Comparison of ENCODE assay signal across 1 cellular context in the genomic region with DNA sequence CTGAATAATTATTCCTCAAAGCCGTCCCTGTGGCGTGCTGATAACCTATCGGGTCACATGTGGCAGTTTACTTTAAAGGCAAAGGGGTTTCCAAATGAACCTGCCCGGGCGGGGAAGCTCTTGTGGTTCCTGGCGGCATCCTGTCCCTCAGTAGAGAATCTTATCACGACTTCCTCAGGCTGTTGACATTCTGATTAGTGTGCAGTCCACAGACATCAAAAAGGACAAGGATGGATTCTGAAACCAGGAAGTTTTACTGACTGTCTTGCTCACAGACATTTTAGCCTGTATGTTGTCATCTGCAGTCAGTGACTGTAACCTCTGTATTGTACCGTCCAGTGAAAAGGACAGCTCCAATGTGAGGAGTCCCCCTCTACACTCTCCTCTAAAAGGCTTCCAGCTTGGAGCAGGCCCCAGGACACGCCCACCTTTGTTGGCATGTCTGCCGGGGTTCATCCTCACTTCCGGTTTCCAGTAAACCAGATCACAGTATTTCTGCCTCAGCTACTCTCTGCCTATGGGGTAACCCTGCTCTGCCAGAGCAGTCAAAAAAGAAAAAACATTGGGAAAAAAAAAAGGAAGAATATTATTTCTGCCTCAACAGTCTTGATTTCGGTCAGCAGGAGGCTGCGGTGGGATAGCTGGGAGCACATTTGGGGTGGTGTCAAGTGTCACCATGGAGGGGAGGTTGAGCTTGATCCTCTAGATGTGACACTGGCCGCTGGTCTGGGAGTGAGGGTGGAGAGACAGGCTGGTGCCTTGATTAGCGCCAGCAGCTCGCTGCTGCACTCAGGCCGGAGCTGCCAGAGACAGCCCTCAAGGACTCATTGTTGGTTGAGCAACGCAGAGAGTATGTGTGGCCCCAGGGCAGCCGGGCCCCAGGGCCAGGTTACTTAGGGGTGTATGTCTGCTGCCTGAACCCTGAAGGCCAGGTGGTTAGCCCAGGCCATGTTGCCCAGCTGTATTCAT.
TF ChIP-seq lines count a peak whose summit lies in the region.

No MANE protein-coding gene starts in this region.

TF ChIP-seq in HepG2, 621 proteins besides CTCF, POLR2A, EP300 and RAD21 (continued from another document and continues in another):
- TF ChIP-seq, protein P1, sequence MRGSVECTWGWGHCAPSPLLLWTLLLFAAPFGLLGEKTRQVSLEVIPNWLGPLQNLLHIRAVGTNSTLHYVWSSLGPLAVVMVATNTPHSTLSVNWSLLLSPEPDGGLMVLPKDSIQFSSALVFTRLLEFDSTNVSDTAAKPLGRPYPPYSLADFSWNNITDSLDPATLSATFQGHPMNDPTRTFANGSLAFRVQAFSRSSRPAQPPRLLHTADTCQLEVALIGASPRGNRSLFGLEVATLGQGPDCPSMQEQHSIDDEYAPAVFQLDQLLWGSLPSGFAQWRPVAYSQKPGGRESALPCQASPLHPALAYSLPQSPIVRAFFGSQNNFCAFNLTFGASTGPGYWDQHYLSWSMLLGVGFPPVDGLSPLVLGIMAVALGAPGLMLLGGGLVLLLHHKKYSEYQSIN (CRISPR knock-in tag; IDR thresholded peaks at IDR 0.05; ENCODE audit: borderline replicate concordance), result no peak
- TF ChIP-seq NR2C2 (CRISPR knock-in tag; IDR thresholded peaks at IDR 0.05; ENCODE audit: borderline replicate concordance) (0 out of 2 replicates have a peak, but pooled peaks have one; percentile 8), NR3C1 (CRISPR knock-in tag; IDR thresholded peaks at IDR 0.05) (no peak), BCL6 (CRISPR knock-in tag; IDR thresholded peaks at IDR 0.05) (no peak), ZNF768 (CRISPR knock-in tag; IDR thresholded peaks at IDR 0.05) (peak; percentile 36; the same call in 1 of the 2 replicates), ZNF549 (CRISPR knock-in tag; IDR thresholded peaks at IDR 0.05) (0 out of 2 replicates have a peak, but pooled peaks have one; percentile 7), KLF16 (CRISPR knock-in tag; IDR thresholded peaks at IDR 0.05) (peak in 1 of 2 experiments; percentile 73; a peak in 1 of 4 replicates), ZNF605 (CRISPR knock-in tag; IDR thresholded peaks at IDR 0.05) (peak; percentile 73; the same call in 1 of the 2 replicates), ZNF3 (CRISPR knock-in tag; IDR thresholded peaks at IDR 0.05) (no peak), SYNCRIP (IDR thresholded peaks at IDR 0.05; ENCODE audit: insufficient read depth, low read depth, low read length) (no peak), HDAC2 (CRISPR knock-in tag; IDR thresholded peaks at IDR 0.05) (peak; percentile 82), ZNF30 (CRISPR knock-in tag; IDR thresholded peaks at IDR 0.05) (no peak), XBP1 (CRISPR knock-in tag; IDR thresholded peaks at IDR 0.05) (no peak), RFX3 (CRISPR knock-in tag; IDR thresholded peaks at IDR 0.05) (no peak), GABPA (IDR thresholded peaks at IDR 0.05; ENCODE audit: low read depth, low read length) (no peak), GABPA (CRISPR knock-in tag; IDR thresholded peaks at IDR 0.05; ENCODE audit: low read depth) (peak; percentile 69), ZNF354B (CRISPR knock-in tag; IDR thresholded peaks at IDR 0.05) (0 out of 2 replicates have a peak, but pooled peaks have one; percentile 41), ZNF777 (CRISPR knock-in tag; IDR thresholded peaks at IDR 0.05) (peak; percentile 64), ZNF264 (CRISPR knock-in tag; IDR thresholded peaks at IDR 0.05) (peak; percentile 23), TCF7 (IDR thresholded peaks at IDR 0.05; ENCODE audit: low read depth) (peak; percentile 85), ZNF138 (CRISPR knock-in tag; IDR thresholded peaks at IDR 0.05; ENCODE audit: low read depth) (no peak), CBX2 (IDR thresholded peaks at IDR 0.05; ENCODE audit: low read depth, low read length) (no peak), CBX2 (CRISPR knock-in tag; IDR thresholded peaks at IDR 0.05; ENCODE audit: low read depth) (no peak), MXD4 (CRISPR knock-in tag; IDR thresholded peaks at IDR 0.05) (0 out of 2 replicates have a peak, but pooled peaks have one; percentile 37), ZBTB7B (CRISPR knock-in tag; IDR thresholded peaks at IDR 0.05) (peak; percentile 47), PHF20 (CRISPR knock-in tag; IDR thresholded peaks at IDR 0.05) (0 out of 2 replicates have a peak, but pooled peaks have one; percentile 40), PAX8 (CRISPR knock-in tag; IDR thresholded peaks at IDR 0.05; ENCODE audit: borderline replicate concordance) (no peak; the same call in 1 of the 2 replicates), ZFP82 (CRISPR knock-in tag; IDR thresholded peaks at IDR 0.05; ENCODE audit: borderline replicate concordance) (no peak), GATAD1 (CRISPR knock-in tag; IDR thresholded peaks at IDR 0.05) (0 out of 2 replicates have a peak, but pooled peaks have one; percentile 19), BHLHE40 (IDR thresholded peaks at IDR 0.05; ENCODE audit: low read length) (no peak), ZNF737 (CRISPR knock-in tag; IDR thresholded peaks at IDR 0.05; ENCODE audit: borderline replicate concordance) (no peak)
- TF ChIP-seq, protein P2, sequence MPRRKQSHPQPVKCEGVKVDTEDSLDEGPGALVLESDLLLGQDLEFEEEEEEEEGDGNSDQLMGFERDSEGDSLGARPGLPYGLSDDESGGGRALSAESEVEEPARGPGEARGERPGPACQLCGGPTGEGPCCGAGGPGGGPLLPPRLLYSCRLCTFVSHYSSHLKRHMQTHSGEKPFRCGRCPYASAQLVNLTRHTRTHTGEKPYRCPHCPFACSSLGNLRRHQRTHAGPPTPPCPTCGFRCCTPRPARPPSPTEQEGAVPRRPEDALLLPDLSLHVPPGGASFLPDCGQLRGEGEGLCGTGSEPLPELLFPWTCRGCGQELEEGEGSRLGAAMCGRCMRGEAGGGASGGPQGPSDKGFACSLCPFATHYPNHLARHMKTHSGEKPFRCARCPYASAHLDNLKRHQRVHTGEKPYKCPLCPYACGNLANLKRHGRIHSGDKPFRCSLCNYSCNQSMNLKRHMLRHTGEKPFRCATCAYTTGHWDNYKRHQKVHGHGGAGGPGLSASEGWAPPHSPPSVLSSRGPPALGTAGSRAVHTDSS (CRISPR knock-in tag; conservative IDR thresholded peaks at IDR 0.05), result no peak
- TF ChIP-seq, protein P3, sequence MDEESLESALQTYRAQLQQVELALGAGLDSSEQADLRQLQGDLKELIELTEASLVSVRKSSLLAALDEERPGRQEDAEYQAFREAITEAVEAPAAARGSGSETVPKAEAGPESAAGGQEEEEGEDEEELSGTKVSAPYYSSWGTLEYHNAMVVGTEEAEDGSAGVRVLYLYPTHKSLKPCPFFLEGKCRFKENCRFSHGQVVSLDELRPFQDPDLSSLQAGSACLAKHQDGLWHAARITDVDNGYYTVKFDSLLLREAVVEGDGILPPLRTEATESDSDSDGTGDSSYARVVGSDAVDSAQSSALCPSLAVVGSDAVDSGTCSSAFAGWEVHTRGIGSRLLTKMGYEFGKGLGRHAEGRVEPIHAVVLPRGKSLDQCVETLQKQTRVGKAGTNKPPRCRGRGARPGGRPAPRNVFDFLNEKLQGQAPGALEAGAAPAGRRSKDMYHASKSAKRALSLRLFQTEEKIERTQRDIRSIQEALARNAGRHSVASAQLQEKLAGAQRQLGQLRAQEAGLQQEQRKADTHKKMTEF (CRISPR knock-in tag; IDR thresholded peaks at IDR 0.05), result peak; percentile 65
- TF ChIP-seq, protein P4, sequence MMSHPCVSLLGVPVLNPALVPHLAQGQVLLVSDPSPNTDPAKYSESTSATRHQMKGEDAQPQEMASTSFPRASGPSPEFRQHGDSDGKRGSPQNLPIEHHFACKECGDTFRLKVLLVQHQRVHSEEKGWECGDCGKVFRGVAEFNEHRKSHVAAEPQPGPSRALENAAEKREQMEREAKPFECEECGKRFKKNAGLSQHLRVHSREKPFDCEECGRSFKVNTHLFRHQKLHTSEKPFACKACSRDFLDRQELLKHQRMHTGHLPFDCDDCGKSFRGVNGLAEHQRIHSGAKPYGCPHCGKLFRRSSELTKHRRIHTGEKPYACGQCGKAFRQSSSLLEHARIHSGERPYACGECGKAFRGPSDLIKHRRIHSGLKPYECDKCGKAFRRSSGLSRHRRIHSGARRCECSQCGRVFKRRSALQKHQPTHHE (CRISPR knock-in tag; IDR thresholded peaks at IDR 0.05; ENCODE audit: borderline replicate concordance), result peak; percentile 20; the same call in 1 of the 2 replicates
- TF ChIP-seq, protein P5, sequence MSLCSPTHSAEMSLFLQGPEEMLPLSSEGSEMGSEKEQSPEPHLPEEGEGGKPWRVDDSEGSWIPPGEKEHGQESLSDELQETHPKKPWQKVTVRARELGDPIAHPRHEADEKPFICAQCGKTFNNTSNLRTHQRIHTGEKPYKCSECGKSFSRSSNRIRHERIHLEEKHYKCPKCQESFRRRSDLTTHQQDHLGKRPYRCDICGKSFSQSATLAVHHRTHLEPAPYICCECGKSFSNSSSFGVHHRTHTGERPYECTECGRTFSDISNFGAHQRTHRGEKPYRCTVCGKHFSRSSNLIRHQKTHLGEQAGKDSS (CRISPR knock-in tag; IDR thresholded peaks at IDR 0.05; ENCODE audit: borderline replicate concordance, low read depth), result peak; percentile 92; the same call in 1 of the 2 replicates
- TF ChIP-seq, protein P6, sequence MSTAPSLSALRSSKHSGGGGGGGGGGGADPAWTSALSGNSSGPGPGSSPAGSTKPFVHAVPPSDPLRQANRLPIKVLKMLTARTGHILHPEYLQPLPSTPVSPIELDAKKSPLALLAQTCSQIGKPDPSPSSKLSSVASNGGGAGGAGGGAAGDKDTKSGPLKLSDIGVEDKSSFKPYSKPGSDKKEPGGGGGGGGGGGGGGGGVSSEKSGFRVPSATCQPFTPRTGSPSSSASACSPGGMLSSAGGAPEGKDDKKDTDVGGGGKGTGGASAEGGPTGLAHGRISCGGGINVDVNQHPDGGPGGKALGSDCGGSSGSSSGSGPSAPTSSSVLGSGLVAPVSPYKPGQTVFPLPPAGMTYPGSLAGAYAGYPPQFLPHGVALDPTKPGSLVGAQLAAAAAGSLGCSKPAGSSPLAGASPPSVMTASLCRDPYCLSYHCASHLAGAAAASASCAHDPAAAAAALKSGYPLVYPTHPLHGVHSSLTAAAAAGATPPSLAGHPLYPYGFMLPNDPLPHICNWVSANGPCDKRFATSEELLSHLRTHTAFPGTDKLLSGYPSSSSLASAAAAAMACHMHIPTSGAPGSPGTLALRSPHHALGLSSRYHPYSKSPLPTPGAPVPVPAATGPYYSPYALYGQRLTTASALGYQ (CRISPR knock-in tag; IDR thresholded peaks at IDR 0.05), result peak; percentile 42; the same call in 1 of the 2 replicates
- TF ChIP-seq, protein P7, sequence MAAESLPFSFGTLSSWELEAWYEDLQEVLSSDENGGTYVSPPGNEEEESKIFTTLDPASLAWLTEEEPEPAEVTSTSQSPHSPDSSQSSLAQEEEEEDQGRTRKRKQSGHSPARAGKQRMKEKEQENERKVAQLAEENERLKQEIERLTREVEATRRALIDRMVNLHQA (CRISPR knock-in tag; IDR thresholded peaks at IDR 0.05), result no peak
- TF ChIP-seq, protein P8, sequence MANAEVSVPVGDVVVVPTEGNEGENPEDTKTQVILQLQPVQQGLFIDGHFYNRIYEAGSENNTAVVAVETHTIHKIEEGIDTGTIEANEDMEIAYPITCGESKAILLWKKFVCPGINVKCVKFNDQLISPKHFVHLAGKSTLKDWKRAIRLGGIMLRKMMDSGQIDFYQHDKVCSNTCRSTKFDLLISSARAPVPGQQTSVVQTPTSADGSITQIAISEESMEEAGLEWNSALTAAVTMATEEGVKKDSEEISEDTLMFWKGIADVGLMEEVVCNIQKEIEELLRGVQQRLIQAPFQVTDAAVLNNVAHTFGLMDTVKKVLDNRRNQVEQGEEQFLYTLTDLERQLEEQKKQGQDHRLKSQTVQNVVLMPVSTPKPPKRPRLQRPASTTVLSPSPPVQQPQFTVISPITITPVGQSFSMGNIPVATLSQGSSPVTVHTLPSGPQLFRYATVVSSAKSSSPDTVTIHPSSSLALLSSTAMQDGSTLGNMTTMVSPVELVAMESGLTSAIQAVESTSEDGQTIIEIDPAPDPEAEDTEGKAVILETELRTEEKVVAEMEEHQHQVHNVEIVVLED (CRISPR knock-in tag; IDR thresholded peaks at IDR 0.05; ENCODE audit: borderline replicate concordance), result peak; percentile 37; the same call in 1 of the 2 replicates
- TF ChIP-seq, protein P9, sequence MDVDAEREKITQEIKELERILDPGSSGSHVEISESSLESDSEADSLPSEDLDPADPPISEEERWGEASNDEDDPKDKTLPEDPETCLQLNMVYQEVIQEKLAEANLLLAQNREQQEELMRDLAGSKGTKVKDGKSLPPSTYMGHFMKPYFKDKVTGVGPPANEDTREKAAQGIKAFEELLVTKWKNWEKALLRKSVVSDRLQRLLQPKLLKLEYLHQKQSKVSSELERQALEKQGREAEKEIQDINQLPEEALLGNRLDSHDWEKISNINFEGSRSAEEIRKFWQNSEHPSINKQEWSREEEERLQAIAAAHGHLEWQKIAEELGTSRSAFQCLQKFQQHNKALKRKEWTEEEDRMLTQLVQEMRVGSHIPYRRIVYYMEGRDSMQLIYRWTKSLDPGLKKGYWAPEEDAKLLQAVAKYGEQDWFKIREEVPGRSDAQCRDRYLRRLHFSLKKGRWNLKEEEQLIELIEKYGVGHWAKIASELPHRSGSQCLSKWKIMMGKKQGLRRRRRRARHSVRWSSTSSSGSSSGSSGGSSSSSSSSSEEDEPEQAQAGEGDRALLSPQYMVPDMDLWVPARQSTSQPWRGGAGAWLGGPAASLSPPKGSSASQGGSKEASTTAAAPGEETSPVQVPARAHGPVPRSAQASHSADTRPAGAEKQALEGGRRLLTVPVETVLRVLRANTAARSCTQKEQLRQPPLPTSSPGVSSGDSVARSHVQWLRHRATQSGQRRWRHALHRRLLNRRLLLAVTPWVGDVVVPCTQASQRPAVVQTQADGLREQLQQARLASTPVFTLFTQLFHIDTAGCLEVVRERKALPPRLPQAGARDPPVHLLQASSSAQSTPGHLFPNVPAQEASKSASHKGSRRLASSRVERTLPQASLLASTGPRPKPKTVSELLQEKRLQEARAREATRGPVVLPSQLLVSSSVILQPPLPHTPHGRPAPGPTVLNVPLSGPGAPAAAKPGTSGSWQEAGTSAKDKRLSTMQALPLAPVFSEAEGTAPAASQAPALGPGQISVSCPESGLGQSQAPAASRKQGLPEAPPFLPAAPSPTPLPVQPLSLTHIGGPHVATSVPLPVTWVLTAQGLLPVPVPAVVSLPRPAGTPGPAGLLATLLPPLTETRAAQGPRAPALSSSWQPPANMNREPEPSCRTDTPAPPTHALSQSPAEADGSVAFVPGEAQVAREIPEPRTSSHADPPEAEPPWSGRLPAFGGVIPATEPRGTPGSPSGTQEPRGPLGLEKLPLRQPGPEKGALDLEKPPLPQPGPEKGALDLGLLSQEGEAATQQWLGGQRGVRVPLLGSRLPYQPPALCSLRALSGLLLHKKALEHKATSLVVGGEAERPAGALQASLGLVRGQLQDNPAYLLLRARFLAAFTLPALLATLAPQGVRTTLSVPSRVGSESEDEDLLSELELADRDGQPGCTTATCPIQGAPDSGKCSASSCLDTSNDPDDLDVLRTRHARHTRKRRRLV (CRISPR knock-in tag; IDR thresholded peaks at IDR 0.05), result peak; percentile 65; the same call in 1 of the 2 replicates
- TF ChIP-seq, protein P10, sequence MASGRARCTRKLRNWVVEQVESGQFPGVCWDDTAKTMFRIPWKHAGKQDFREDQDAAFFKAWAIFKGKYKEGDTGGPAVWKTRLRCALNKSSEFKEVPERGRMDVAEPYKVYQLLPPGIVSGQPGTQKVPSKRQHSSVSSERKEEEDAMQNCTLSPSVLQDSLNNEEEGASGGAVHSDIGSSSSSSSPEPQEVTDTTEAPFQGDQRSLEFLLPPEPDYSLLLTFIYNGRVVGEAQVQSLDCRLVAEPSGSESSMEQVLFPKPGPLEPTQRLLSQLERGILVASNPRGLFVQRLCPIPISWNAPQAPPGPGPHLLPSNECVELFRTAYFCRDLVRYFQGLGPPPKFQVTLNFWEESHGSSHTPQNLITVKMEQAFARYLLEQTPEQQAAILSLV (CRISPR knock-in tag; IDR thresholded peaks at IDR 0.05; ENCODE audit: borderline replicate concordance), result no peak
